1 cellular context compared by ENCODE assay signal in genomic region chr1:112542206-112542973, GRCh38.
TF ChIP-seq lines count a peak whose summit lies in the region.

No MANE protein-coding gene starts in this region.

TF ChIP-seq in HEK293, 187 proteins besides CTCF, POLR2A, EP300 and RAD21 (continued from another document and continues in another):
- TF ChIP-seq ZBTB26 (tag by site-specific recombination; optimal IDR thresholded peaks at IDR 0.05) (no peak), ZNF514 (tag by site-specific recombination; IDR thresholded peaks at IDR 0.05) (no peak), ZNF354C (tag by site-specific recombination; IDR thresholded peaks at IDR 0.05; ENCODE audit: borderline replicate concordance, low read depth) (no peak), ZNF473 (tag by site-specific recombination; IDR thresholded peaks at IDR 0.05) (no peak), ZNF791 (tag by site-specific recombination; IDR thresholded peaks at IDR 0.05) (no peak), ZNF555 (tag by site-specific recombination; conservative IDR thresholded peaks at IDR 0.05) (peak; percentile 31; the same call in 1 of the 2 replicates), ZNF391 (tag by site-specific recombination; IDR thresholded peaks at IDR 0.05; ENCODE audit: borderline replicate concordance, low read depth) (no peak), ZSCAN18 (tag by site-specific recombination; IDR thresholded peaks at IDR 0.05) (no peak), ZBTB11 (tag by site-specific recombination; conservative IDR thresholded peaks at IDR 0.05; ENCODE audit: low read depth) (no peak), ZNF510 (tag by site-specific recombination; IDR thresholded peaks at IDR 0.05; ENCODE audit: insufficient replicate concordance) (no peak), ZNF660 (tag by site-specific recombination; IDR thresholded peaks at IDR 0.05) (no peak), ZBTB17 (tag by site-specific recombination; IDR thresholded peaks at IDR 0.05) (no peak), SCRT1 (tag by site-specific recombination; IDR thresholded peaks at IDR 0.05; ENCODE audit: borderline replicate concordance) (no peak), ZFHX2 (tag by site-specific recombination; conservative IDR thresholded peaks at IDR 0.05) (no peak), ZSCAN23 (tag by site-specific recombination; IDR thresholded peaks at IDR 0.05) (no peak), ZNF561 (tag by site-specific recombination; IDR thresholded peaks at IDR 0.05; ENCODE audit: borderline replicate concordance) (no peak), KLF17 (tag by site-specific recombination; IDR thresholded peaks at IDR 0.05) (no peak), ZNF112 (tag by site-specific recombination; IDR thresholded peaks at IDR 0.05) (no peak), ZNF670 (tag by site-specific recombination; IDR thresholded peaks at IDR 0.05; ENCODE audit: low read depth) (no peak), ZNF394 (tag by site-specific recombination; IDR thresholded peaks at IDR 0.05; ENCODE audit: borderline replicate concordance) (peak; percentile 50; the same call in 1 of the 2 replicates), ZNF768 (tag by site-specific recombination; IDR thresholded peaks at IDR 0.05) (no peak), ZNF24 (tag by site-specific recombination; IDR thresholded peaks at IDR 0.05) (no peak), ZSCAN16 (tag by site-specific recombination; IDR thresholded peaks at IDR 0.05) (no peak), ZEB2 (tag by site-specific recombination; IDR thresholded peaks at IDR 0.05) (no peak), ZNF664 (tag by site-specific recombination; IDR thresholded peaks at IDR 0.05) (no peak), ZNF626 (tag by site-specific recombination; IDR thresholded peaks at IDR 0.05) (no peak), KLF10 (tag by site-specific recombination; IDR thresholded peaks at IDR 0.05) (no peak), ZNF416 (tag by site-specific recombination; IDR thresholded peaks at IDR 0.05) (no peak), ELK4 (IDR thresholded peaks at IDR 0.05; ENCODE audit: borderline replicate concordance, low read depth, low read length) (no peak), ZNF362 (tag by site-specific recombination; IDR thresholded peaks at IDR 0.05) (no peak), ZNF518A (tag by site-specific recombination; conservative IDR thresholded peaks at IDR 0.05; ENCODE audit: low read depth) (peak; percentile 63), ZNF521 (tag by site-specific recombination; IDR thresholded peaks at IDR 0.05) (no peak), ZNF266 (tag by site-specific recombination; IDR thresholded peaks at IDR 0.05; ENCODE audit: low read depth) (no peak), ZNF654 (tag by site-specific recombination; IDR thresholded peaks at IDR 0.05; ENCODE audit: low read depth) (0 out of 2 replicates have a peak, but pooled peaks have one; percentile 8), ZNF37A (tag by site-specific recombination; IDR thresholded peaks at IDR 0.05) (no peak), ZNF621 (tag by site-specific recombination; IDR thresholded peaks at IDR 0.05) (no peak), ZNF658 (tag by site-specific recombination; IDR thresholded peaks at IDR 0.05) (no peak), ZNF335 (tag by site-specific recombination; conservative IDR thresholded peaks at IDR 0.05) (no peak), SETDB1 (IDR thresholded peaks at IDR 0.05; ENCODE audit: insufficient read length, low read length) (no peak), ZNF157 (tag by site-specific recombination; IDR thresholded peaks at IDR 0.05) (no peak), ZNF645 (tag by site-specific recombination; IDR thresholded peaks at IDR 0.05) (no peak), ZNF350 (tag by site-specific recombination; IDR thresholded peaks at IDR 0.05) (no peak)
